Comparison of ENCODE assay signal across 10 cellular contexts in the genomic region with DNA sequence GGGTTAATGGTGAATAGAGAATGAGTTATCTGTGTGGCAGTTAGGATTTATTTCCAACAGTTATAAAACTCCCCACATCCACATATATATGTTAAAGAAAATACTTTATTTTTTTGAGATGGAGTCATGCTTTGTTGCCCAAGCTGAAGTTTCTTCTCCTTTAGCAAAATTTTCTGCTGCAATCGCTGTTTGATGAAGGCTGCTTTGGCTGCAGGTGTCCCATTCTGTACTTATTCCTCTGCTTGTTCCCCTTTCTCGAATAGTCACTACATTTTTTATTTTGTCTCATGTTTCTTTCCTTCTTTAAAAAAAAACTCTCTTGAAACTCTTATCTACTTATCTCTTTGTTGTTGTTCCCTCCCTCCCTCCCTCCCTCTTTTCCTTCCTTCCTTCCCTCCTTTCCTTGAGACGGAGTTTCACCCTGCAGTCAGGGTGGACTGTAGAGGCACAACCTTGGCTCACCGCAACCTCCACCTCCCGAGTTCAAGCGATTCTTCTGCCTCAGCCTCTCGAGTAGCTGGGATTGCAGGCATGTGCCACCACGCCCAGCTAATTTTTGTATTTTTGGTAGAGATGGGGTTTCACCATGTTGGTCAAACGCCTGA. TPM values are rescaled to one million over a fixed set of nuclear protein-coding genes. Genes with fewer than 3 reads are reported as not detected.
A peak's percentile ranks its signal among the peaks of the same experiment; 100 is the strongest.
DNase-seq lines count a peak whose midpoint lies in the region; ATAC-seq and TF ChIP-seq lines count a peak whose summit lies in the region.
"Had no signal": no experiment of that assay in that cellular context is flagged by ENCODE, and none has a peak within 500 bp of the region (broad histone marks: within the 10 kb centered on the region; RNA-seq: fewer than 3 reads in every experiment).

No MANE protein-coding gene starts in this region.

- H3K4me2 ChIP-seq in PC-3 (ENCODE audit: low read length) = peak overlapping the region; percentile 80

- peaks cover 15% of the 10 kb centered on the region for H3K4me1 Mint-ChIP-seq in activated naive CD8-positive, alpha-beta T cell (ENCODE audit: low read depth)
- peaks cover 11% of the 10 kb centered on the region for H3K4me1 Mint-ChIP-seq in osteocyte (ENCODE audit: unreplicated experiment)

- H3K4me3 ChIP-seq in PC-3 (ENCODE audit: low read length) (peak overlapping the region; percentile 55), thyroid gland (replicated peaks in 1 of 3) (no peak overlapping the region)
- H3K4me3 ChIP-seq: cardiac muscle cell had no signal

- H3K9me3 ChIP-seq in PC-3 (ENCODE audit: low read length) (no peaks in the 10 kb centered on the region), thyroid gland (no peaks in the 10 kb centered on the region)

- 78 to 79% methylated on average over 9 of the region's 9 CpGs for WGBS in thyroid gland, 2 donors

- H3K27me3 Mint-ChIP-seq in activated naive CD8-positive, alpha-beta T cell = no peaks in the 10 kb centered on the region
- H3K27me3 Mint-ChIP-seq in osteocyte (ENCODE audit: unreplicated experiment) = no peaks in the 10 kb centered on the region

- peak overlapping the region; percentile 68 for H3K27ac ChIP-seq in PC-3 (ENCODE audit: low read length)
- no peak overlapping the region for H3K27ac ChIP-seq in thyroid gland
- H3K27ac ChIP-seq: cardiac muscle cell had no signal

- H3F3A ChIP-seq in PC-3 (ENCODE audit: low read length, unreplicated experiment) = no peaks in the 10 kb centered on the region

- no peaks in the 10 kb centered on the region for H3K27me3 ChIP-seq in PC-3 (ENCODE audit: low read length)
- no peaks in the 10 kb centered on the region for H3K27me3 ChIP-seq in thyroid gland
- H3K27me3 ChIP-seq: cardiac muscle cell had no signal

- H3K4me1 ChIP-seq in PC-3 (ENCODE audit: insufficient read depth, low read length) (peaks cover 20% of the 10 kb centered on the region), thyroid gland (no peaks in the 10 kb centered on the region)

- H3K36me3 Mint-ChIP-seq in activated naive CD8-positive, alpha-beta T cell = no peaks in the 10 kb centered on the region
- no peaks in the 10 kb centered on the region for H3K36me3 Mint-ChIP-seq in osteocyte (ENCODE audit: unreplicated experiment)

- no peaks in the 10 kb centered on the region for H3K79me2 ChIP-seq in PC-3 (ENCODE audit: low read length)

- CTCF ChIA-PET in PC-3 (lab: Charles Lee) = interaction anchor here (0.9 to 1.2 kb wide), 3 partner anchors 9 to 48 kb away, joined by 5 to 14 read pairs (median 5); partner anchors contain the start of gene TRIM58

- DNase-seq in PC-3 = no peak
- DNase-seq in osteocyte (ENCODE audit: extremely low spot score, unreplicated experiment) = no peak
- DNase-seq in DMS79 (lab: John Stamatoyannopoulos, UW) = no peak
- DNase-seq in C1 segment of cervical spinal cord (lab: John Stamatoyannopoulos, UW) = no peak
- no peak for DNase-seq in thyroid gland
- DNase-seq: Karpas-422 had no signal

- intact Hi-C loops in PC-3 (cut with micrococcal nuclease) (no loop called here), thyroid gland (cut with DNase I) (no loop called here)

- POLR2A ChIA-PET in PC-3 (lab: Charles Lee; ENCODE audit: unreplicated experiment) = interaction anchor here (0.6 kb wide), 1 partner anchor 88 kb away, joined by 3 read pairs; no protein-coding TSS in a partner anchor

- no peak for TF ChIP-seq POLR2A in thyroid gland (IDR thresholded peaks at IDR 0.05)

- H3K9me2 ChIP-seq in PC-3 (replicated peaks; ENCODE audit: low read length) = no peaks in the 10 kb centered on the region

- peak overlapping the region; percentile 87 for H3K27ac Mint-ChIP-seq in activated naive CD8-positive, alpha-beta T cell
- H3K27ac Mint-ChIP-seq in osteocyte (ENCODE audit: unreplicated experiment) = peak overlapping the region; percentile 88

- peak overlapping the region; percentile 44 for H2AFZ ChIP-seq in PC-3 (ENCODE audit: low read length)

- H3K36me3 ChIP-seq in PC-3 (ENCODE audit: low read depth, low read length) = no peaks in the 10 kb centered on the region
- H3K36me3 ChIP-seq in thyroid gland = no peaks in the 10 kb centered on the region
- H3K36me3 ChIP-seq: cardiac muscle cell had no signal

- peaks cover 8% of the 10 kb centered on the region for H3K9me3 Mint-ChIP-seq in activated naive CD8-positive, alpha-beta T cell (ENCODE audit: low read depth)
- peaks cover 17% of the 10 kb centered on the region for H3K9me3 Mint-ChIP-seq in osteocyte (ENCODE audit: unreplicated experiment)

- no peaks in the 10 kb centered on the region for H4K20me1 ChIP-seq in PC-3 (ENCODE audit: low read length)

- TF ChIP-seq CTCF in PC-3 (conservative IDR thresholded peaks at IDR 0.05; ENCODE audit: low read depth, low read length) (no peak), osteocyte (IDR thresholded peaks at IDR 0.05) (no peak), thyroid gland (IDR thresholded peaks at IDR 0.05) (no peak)

- peak overlapping the region; percentile 82 for H3K4me3 Mint-ChIP-seq in activated naive CD8-positive, alpha-beta T cell
- H3K4me3 Mint-ChIP-seq in osteocyte (ENCODE audit: unreplicated experiment) = peak overlapping the region; percentile 69

- no peak overlapping the region for H3K9ac ChIP-seq in PC-3 (ENCODE audit: low read length)

- no TSS peak for BruUV-seq in PC-3 (replicated peaks; lab: Mats Ljungman, UMichigan)

- peak; percentile 22 for ATAC-seq in GM21367 (IDR thresholded peaks at IDR 0.05; ENCODE audit: unreplicated experiment)
- ATAC-seq in PC-3 = no peak

RNA-seq across cellular contexts. Expression of gene OR2W3, which starts 10.6 kb away (rescaled TPM):
- 4.5 and 9.4 TPM in 2 replicates for total RNA-seq in PC-3 (2014; rRNA removed)
- 0.52 and 0.75 TPM in 2 replicates for total RNA-seq in osteocyte
- total RNA-seq in thyroid gland = 10 to 100 TPM in 1 of 4 donors, 1 to 10 TPM in 3; 2.8 to 25.8 (median 6.0) TPM

RNA-seq across cellular contexts. Expression of gene OR2T8, which starts 14.1 kb away (rescaled TPM):
- total RNA-seq in PC-3 (2014; rRNA removed) (0.26 TPM in 1 of 2 replicates, not detected in the other), osteocyte (not detected in 2 replicates), thyroid gland (1 to 10 TPM in 2 of 4 donors, under 1 TPM in 1, not detected in 1; 0.54 to 1.7 (median 1.2) TPM)
- total RNA-seq: cardiac muscle cell, subcutaneous adipose tissue had no signal

RNA-seq across cellular contexts. Expression of gene OR2AJ1, which starts 18.7 kb away (rescaled TPM):
- total RNA-seq in PC-3 (2014; rRNA removed) (not detected in 2 replicates), osteocyte (not detected in 2 replicates), thyroid gland (under 1 TPM in 2 of 4 donors, not detected in 2; 0.33 to 0.63 TPM)
- total RNA-seq: subcutaneous adipose tissue had no signal

RNA-seq across cellular contexts. Expression of gene OR2L8, which starts 42.7 kb away (rescaled TPM):
- total RNA-seq in PC-3 (2014; rRNA removed) = not detected in 2 replicates
- total RNA-seq in osteocyte = not detected in 2 replicates
- total RNA-seq in thyroid gland = 1 to 10 TPM in 1 of 4 donors, under 1 TPM in 1, not detected in 2; 0.68 to 1.0 TPM
- total RNA-seq: cardiac muscle cell, subcutaneous adipose tissue had no signal

RNA-seq across cellular contexts. Expression of gene TRIM58, which starts 49.0 kb away (rescaled TPM):
- total RNA-seq in PC-3 (2014; rRNA removed) = 22.7 and 46.9 TPM in 2 replicates
- total RNA-seq in osteocyte = 1.2 and 1.5 TPM in 2 replicates
- total RNA-seq in thyroid gland = 10 to 100 TPM; 22.6 to 52.1 (median 29.4) TPM
